ENCODE assay signal across 11 cellular contexts in genomic region chr13:58587183-58587582, GRCh38.
A peak's percentile ranks its signal among the peaks of the same experiment; 100 is the strongest.
DNase-seq lines count a peak whose midpoint lies in the region; ATAC-seq and TF ChIP-seq lines count a peak whose summit lies in the region.
"Had no signal": no experiment of that assay in that cellular context is flagged by ENCODE, and none has a peak within 500 bp of the region (broad histone marks: within the 10 kb centered on the region; RNA-seq: fewer than 3 reads in every experiment).

No MANE protein-coding gene starts in this region.

- H3K4me1 Mint-ChIP-seq in naive thymus-derived CD8-positive, alpha-beta T cell: no peaks in the 10 kb centered on the region

- POLR2A ChIA-PET in naive thymus-derived CD8-positive, alpha-beta T cell (lab: Charles Lee): interaction anchor here (0.6 kb wide), 1 partner anchor 88 kb away, joined by 3 read pairs; no protein-coding TSS in a partner anchor

- peaks cover 0 to 23% (median 4%) of the 10 kb centered on the region in 9 donors for H3K9me3 Mint-ChIP-seq in naive thymus-derived CD8-positive, alpha-beta T cell

- H3K36me3 Mint-ChIP-seq in naive thymus-derived CD8-positive, alpha-beta T cell: no peaks in the 10 kb centered on the region

- DNase-seq in GM13977 (ENCODE audit: low spot score) (peak; percentile 2), GM20000 (ENCODE audit: low spot score) (peak; percentile 22), NB4 (ENCODE audit: low read depth) (peak; percentile 69), SHP77 (lab: John Stamatoyannopoulos, UW) (no peak), NCI-H1092 (lab: John Stamatoyannopoulos, UW) (no peak), A172 (ENCODE audit: low spot score) (no peak)
- DNase-seq in naive thymus-derived CD8-positive, alpha-beta T cell: no peak
- DNase-seq: brain microvascular endothelial cell, C1 segment of cervical spinal cord, lower lobe of right lung had no signal

- no peaks in the 10 kb centered on the region for H3K27me3 Mint-ChIP-seq in naive thymus-derived CD8-positive, alpha-beta T cell

- TF ChIP-seq CTCF in GM13977 (IDR thresholded peaks at IDR 0.05; ENCODE audit: extremely low read depth, insufficient read depth, missing control alignments) (no peak), GM20000 (IDR thresholded peaks at IDR 0.05; ENCODE audit: extremely low read depth, missing control alignments) (no peak), NB4 (IDR thresholded peaks at IDR 0.05; ENCODE audit: low read depth, low read length) (no peak)

- H3K27ac Mint-ChIP-seq in naive thymus-derived CD8-positive, alpha-beta T cell: no peak overlapping the region

- in situ Hi-C loops in GM13977 (cut with MboI; ENCODE audit: low pct_unique_long_range_greater_than_20kb, low sequenced_read_pairs, unreplicated experiment): no loop called here

- ATAC-seq in HG03045 (IDR thresholded peaks at IDR 0.05; ENCODE audit: unreplicated experiment): peak; percentile 83
- no peak for ATAC-seq in naive thymus-derived CD8-positive, alpha-beta T cell

- H3K4me3 ChIP-seq in NB4 (ENCODE audit: low read depth, low read length): no peak overlapping the region
- H3K4me3 ChIP-seq: lower lobe of right lung had no signal

- no peak for TF ChIP-seq POLR2A in NB4 (IDR thresholded peaks at IDR 0.05; ENCODE audit: extremely low read depth, insufficient read length)

- no peak overlapping the region for H3K4me3 Mint-ChIP-seq in naive thymus-derived CD8-positive, alpha-beta T cell

Comparison
In these comparisons a context has a peak if more than half of its experiments do, and no peak if none do; other contexts are left out.
1. DNase-seq: peak in GM13977 (single experiment), GM20000 (single experiment) and NB4 (single experiment); none in SHP77 (0 of 2), NCI-H1092 (single experiment), naive thymus-derived CD8-positive, alpha-beta T cell (0 of 10) and A172 (single experiment).